35 cellular contexts compared by ENCODE assay signal in genomic region chr5:2626572-2626971, GRCh38.
"Had no signal": no experiment of that assay in that cellular context is flagged by ENCODE, and none has a peak within 500 bp of the region (broad histone marks: within the 10 kb centered on the region; RNA-seq: fewer than 3 reads in every experiment).

No MANE protein-coding gene starts in this region.

- DNase-seq: Karpas-422, Kasumi-1, MG63, MM.1S, MV-4-11, NCI-H1048, NCI-H1092, NCI-H1092 treated with DMSO at 0.1 percent for 48 hours, NCI-H1105, NCI-H1105 treated with DMSO at 0.1 percent for 48 hours, NCI-H1417, NCI-H1417 treated with DMSO at 0.1 percent for 48 hours, NCI-H1436, NCI-H1436 treated with DMSO at 0.1 percent for 48 hours, NCI-H146, NCI-H1694, NCI-H1694 treated with DMSO at 0.1 percent for 48 hours, NCI-H187, NCI-H187 treated with DMSO at 0.1 percent for 48 hours, NCI-H1930, NCI-H2029, NCI-H2029 treated with DMSO at 0.1 percent for 48 hours, NCI-H2081, NCI-H2081 treated with DMSO at 0.1 percent for 48 hours, NCI-H2107, NCI-H2171, NCI-H2171 treated with DMSO at 0.1 percent for 48 hours, NCI-H2227 treated with DMSO at 0.1 percent for 48 hours, NCI-H226, NCI-H345, NCI-H446, NCI-H446 treated with DMSO at 0.1 percent for 48 hours, NCI-H510A, NCI-H510A treated with DMSO at 0.1 percent for 48 hours, NCI-H524 had no signal

- H3K4me3 ChIP-seq: MG63 had no signal

- H3K9me3 ChIP-seq: MG63 had no signal

- H3K36me3 ChIP-seq: MG63 had no signal
